Comparison of ENCODE assay signal across 8 cellular contexts in genomic region chr5:180860273-180860886, GRCh38. TPM values are rescaled to one million over a fixed set of nuclear protein-coding genes. Genes with fewer than 3 reads are reported as not detected.
DNase-seq lines count a peak whose midpoint lies in the region; ATAC-seq and TF ChIP-seq lines count a peak whose summit lies in the region.

No MANE protein-coding gene starts in this region.

- TF ChIP-seq CTCF in PC-9 (conservative IDR thresholded peaks at IDR 0.05) (no peak; the same call in 1 of the 2 replicates), spleen (IDR thresholded peaks at IDR 0.05 in 8 of 11, conservative IDR thresholded peaks at IDR 0.05 in 3 of 11) (peak in 4 of 11 experiments; percentile 15 to 39 (median 24))

- H3K9me2 ChIP-seq in PC-9 (ENCODE audit: insufficient read depth), result no peaks in the 10 kb centered on the region

- ATAC-seq in GM19467 (IDR thresholded peaks at IDR 0.05; ENCODE audit: unreplicated experiment), result peak; percentile 28
- ATAC-seq in HG03558 (IDR thresholded peaks at IDR 0.05; ENCODE audit: extremely low read depth, unreplicated experiment), result peak; percentile 12

- H3K4me1 ChIP-seq in PC-9 (replicated peaks; ENCODE audit: insufficient read depth) (peaks cover 18% of the 10 kb centered on the region; the same call in 1 of the 2 replicates), adipocyte (ENCODE audit: control insufficient read depth, insufficient read depth, low read length) (peaks cover 5% of the 10 kb centered on the region), iPS-18a (ENCODE audit: control insufficient read depth, low read depth, low read length) (peaks cover 5% of the 10 kb centered on the region), spleen (peaks cover 0 to 27% (median 15%) of the 10 kb centered on the region in 6 donors)

- TF ChIP-seq POLR2A in spleen (IDR thresholded peaks at IDR 0.05), result no peak

- H3K9me3 ChIP-seq in PC-9 (ENCODE audit: insufficient read depth, low read depth), result no peaks in the 10 kb centered on the region; the same call in none of the 2 replicates
- H3K9me3 ChIP-seq in adipocyte (ENCODE audit: control insufficient read depth, low read length), result no peaks in the 10 kb centered on the region
- H3K9me3 ChIP-seq in iPS-18a (ENCODE audit: control insufficient read depth, low read depth, low read length), result no peaks in the 10 kb centered on the region
- H3K9me3 ChIP-seq in spleen, result no peaks in the 10 kb centered on the region

- WGBS in spleen, 5 donors, result 0 to 1% (median 1%) methylated on average over 17 to 18 of the region's 18 CpGs

- peak overlapping the region; percentile 98 for H3K4me3 ChIP-seq in PC-9
- H3K4me3 ChIP-seq in adipocyte (ENCODE audit: low read length), result peak overlapping the region; percentile 98
- peak overlapping the region; percentile 98 for H3K4me3 ChIP-seq in iPS-18a (ENCODE audit: low read length)
- H3K4me3 ChIP-seq in spleen, result peak overlapping the region; percentile 64 to 98 (median 90)

- H3K27me3 ChIP-seq in PC-9 (ENCODE audit: insufficient read depth, low read depth) (no peaks in the 10 kb centered on the region), adipocyte (replicated peaks; ENCODE audit: control insufficient read depth, insufficient read depth, low read length) (no peaks in the 10 kb centered on the region), iPS-18a (ENCODE audit: control insufficient read depth, insufficient read depth, low read length) (no peaks in the 10 kb centered on the region), spleen (replicated peaks in 1 of 7) (no peaks in the 10 kb centered on the region)

- DNase-seq in Daoy (ENCODE audit: low read depth), result peak; percentile 62
- peak in 1 of 2 experiments; percentile 66 for DNase-seq in PC-9
- DNase-seq in adipocyte (ENCODE audit: low read depth), result peak; percentile 23
- DNase-seq in spleen, result peak; percentile 87
- DNase-seq in anterior cingulate cortex (lab: John Stamatoyannopoulos, UW), result no peak

- intact Hi-C loops in PC-9 (cut with micrococcal nuclease; ENCODE audit: unreplicated experiment), result loop anchor here (2.0 to 5.0 kb wide), 3 partner anchors 328 to 402 kb away; partner anchors contain the start of genes RACK1 and TRIM52
- intact Hi-C loops in spleen (cut with DNase I; ENCODE audit: low total_unique reads), result loop anchor here (5.0 to 10.0 kb wide), 2 partner anchors 73 to 304 kb away; no protein-coding TSS in a partner anchor

- peaks cover 22% of the 10 kb centered on the region for H3K79me2 ChIP-seq in PC-9 (ENCODE audit: low read depth)

- peak overlapping the region; percentile 84 for H3K27ac ChIP-seq in PC-9
- peak overlapping the region; percentile 59 for H3K27ac ChIP-seq in iPS-18a (ENCODE audit: low read length)
- H3K27ac ChIP-seq in spleen, result peak overlapping the region; percentile 90 to 98 (median 95)

- TSS peak; percentile 65 for BruUV-seq in PC-9 (replicated peaks; lab: Mats Ljungman, UMichigan)

- POLR2A ChIA-PET in PC-9 (lab: Charles Lee; ENCODE audit: unreplicated experiment), result interaction anchor here (0.6 to 1.5 kb wide), 3 partner anchors 49 to 375 kb away, joined by 3 to 23 read pairs (median 8); no protein-coding TSS in a partner anchor

- H3F3A ChIP-seq in PC-9 (ENCODE audit: insufficient read depth, low read depth), result peaks cover 18% of the 10 kb centered on the region

- peak overlapping the region; percentile 100 for H2AFZ ChIP-seq in PC-9

- no peaks in the 10 kb centered on the region for H4K20me1 ChIP-seq in PC-9 (ENCODE audit: insufficient read depth)

- H3K9ac ChIP-seq in adipocyte (ENCODE audit: low read length), result peak overlapping the region; percentile 96
- peak overlapping the region; percentile 92 for H3K9ac ChIP-seq in iPS-18a (ENCODE audit: low read length)

- CTCF ChIA-PET in PC-9 (lab: Charles Lee), result interaction anchor here (0.6 to 1.1 kb wide), 3 partner anchors 30 to 374 kb away, joined by 3 to 6 read pairs (median 4); no protein-coding TSS in a partner anchor

- H3K4me2 ChIP-seq in PC-9, result peak overlapping the region; percentile 86

- H3K36me3 ChIP-seq in PC-9 (ENCODE audit: low read depth) (peaks cover 24% of the 10 kb centered on the region), adipocyte (ENCODE audit: control insufficient read depth, insufficient read depth, low read length, severe bottlenecking) (peaks cover 6% of the 10 kb centered on the region), iPS-18a (ENCODE audit: control insufficient read depth, low read depth, low read length) (peaks cover 8% of the 10 kb centered on the region), spleen (peaks cover 0 to 25% (median 12%) of the 10 kb centered on the region in 6 donors)

RNA-seq across cellular contexts. Expression of gene ZFP62, which starts 0.7 kb away (rescaled TPM):
- total RNA-seq in Daoy (2014; rRNA removed; shearing (Covaris generic)), result 17.1 and 18.2 TPM in 2 replicates
- total RNA-seq in PC-9 (2021) (48.6 and 57.3 TPM in 2 replicates), spleen (10 to 100 TPM; 26.0 to 31.5 (median 28.5) TPM)
- 10 to 100 TPM; 20.2 to 27.2 (median 22.0) TPM for polyA plus RNA-seq in spleen

RNA-seq across cellular contexts. Expression of gene BTNL8, which starts 38.6 kb away (rescaled TPM):
- not detected in 2 replicates for total RNA-seq in Daoy (2014; rRNA removed; shearing (Covaris generic))
- total RNA-seq in PC-9 (2021) (not detected in 2 replicates), spleen (1 to 10 TPM; 1.8 to 7.9 (median 5.2) TPM)
- polyA plus RNA-seq in spleen, result under 1 TPM; 0.42 to 0.67 (median 0.58) TPM

RNA-seq across cellular contexts. Expression of gene MGAT1, which starts 57.8 kb away (rescaled TPM):
- 58.7 and 62.9 TPM in 2 replicates for total RNA-seq in Daoy (2014; rRNA removed; shearing (Covaris generic))
- total RNA-seq in PC-9 (2021), result 96.6 and 103 TPM in 2 replicates
- total RNA-seq in spleen, result 100 to 1,000 TPM; 182 to 270 (median 252) TPM
- polyA plus RNA-seq in spleen, result 100 to 1,000 TPM in 1 of 3 donors, 10 to 100 TPM in 2; 61.2 to 164 (median 74.9) TPM

Comparison
In these comparisons a context has a peak if more than half of its experiments do, and no peak if none do; other contexts are left out.
1. DNase-seq: peak in Daoy (single experiment), adipocyte (single experiment) and spleen (single experiment); none in anterior cingulate cortex (0 of 58).
2. Peak in every context shown above with its lines, with median percentiles within 50 percentile points of each other: H3K27ac ChIP-seq and H3K4me3 ChIP-seq.